In genomic region chr17:29004081-29004692, GRCh38 we compare ENCODE assay signal across 1 cellular context.
A peak's percentile ranks its signal among the peaks of the same experiment; 100 is the strongest.
TF ChIP-seq lines count a peak whose summit lies in the region.

No MANE protein-coding gene starts in this region.

TF ChIP-seq in H1, 55 proteins besides CTCF, POLR2A, EP300 and RAD21 (continued from another document):
- no peak for TF ChIP-seq TAF7 (optimal IDR thresholded peaks at IDR 0.05; ENCODE audit: borderline replicate concordance, low read depth, low read length)
- TF ChIP-seq KDM5A (IDR thresholded peaks at IDR 0.05; ENCODE audit: low read length) = no peak
- peak; percentile 7 for TF ChIP-seq NANOG (IDR thresholded peaks at IDR 0.05; ENCODE audit: insufficient read depth, low read depth, low read length, poor library complexity, severe bottlenecking)
TF ChIP-seq in H1: peak in this region for 2.
